In the genomic region with DNA sequence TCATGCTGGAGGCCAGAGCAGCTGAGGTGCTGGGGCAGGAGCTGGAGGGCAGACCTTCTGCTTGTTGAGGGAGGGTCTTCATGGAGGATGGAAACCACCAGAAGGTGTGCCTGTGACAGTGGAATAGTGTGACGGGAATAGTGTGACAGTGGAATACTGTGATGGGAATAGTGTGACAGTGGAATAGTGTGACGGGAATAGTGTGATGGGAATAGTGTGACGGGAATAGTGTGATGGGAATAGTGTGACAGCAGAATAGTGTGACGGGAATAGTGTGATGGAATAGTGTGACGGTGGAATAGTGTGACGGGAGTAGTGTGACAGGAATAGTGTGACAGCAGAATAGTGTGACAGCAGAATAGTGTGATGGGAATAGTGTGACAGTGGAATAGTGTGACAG, we compare ENCODE assay signal across 12 cellular contexts.
A peak's percentile ranks its signal among the peaks of the same experiment; 100 is the strongest.
DNase-seq lines count a peak whose midpoint lies in the region; ATAC-seq, FAIRE-seq and TF ChIP-seq lines count a peak whose summit lies in the region.
"Had no signal": no experiment of that assay in that cellular context is flagged by ENCODE, and none has a peak within 500 bp of the region (broad histone marks: within the 10 kb centered on the region; RNA-seq: fewer than 3 reads in every experiment).

No MANE protein-coding gene starts in this region.

- ATAC-seq in lung (ENCODE audit: insufficient read depth, low FRiP score) (peak; percentile 55), GM18511 (IDR thresholded peaks at IDR 0.05; ENCODE audit: unreplicated experiment) (no peak)
- ATAC-seq: Panc1 had no signal

- WGBS in lung, 2 donors, result 66 to 68% methylated on average over 6 of the region's 6 CpGs
- WGBS in endodermal cell (ENCODE audit: insufficient coverage in 1 of 2, insufficient read length in 1 of 2), 2 experiments, result 52 to 56% methylated on average over 6 of the region's 6 CpGs

- TF ChIP-seq CTCF in lung (IDR thresholded peaks at IDR 0.05; ENCODE audit: control extremely low read depth, extremely low read depth) (no peak), endodermal cell (conservative IDR thresholded peaks at IDR 0.05) (no peak)

- H3K9me3 Mint-ChIP-seq in endodermal cell, result peaks cover 3% of the 10 kb centered on the region

- H3K9ac ChIP-seq in endodermal cell (ENCODE audit: extremely low read depth, low read length, poor library complexity, severe bottlenecking), result no peak overlapping the region

- H3K27me3 ChIP-seq in lung (ENCODE audit: control insufficient read depth, insufficient read depth) (no peaks in the 10 kb centered on the region), endodermal cell (ENCODE audit: control insufficient read depth, insufficient read depth, low read length, poor library complexity, severe bottlenecking) (peaks cover 43% of the 10 kb centered on the region)

- FAIRE-seq in H54 (lab: Jason Lieb, UNC), result peak; percentile 95

- no peak overlapping the region for H3K4me3 Mint-ChIP-seq in endodermal cell
- H3K4me3 Mint-ChIP-seq: activated T-helper 1 cell treated with anti-CD3 and anti-CD28 coated beads, Interleukin-12 subunit alpha, Interleukin-12 subunit beta, Interleukin-2, Interleukin-4 antibody, amounts not matched to agents 30 ng/mL and 10 ng/mL and 1 ng/mL, durations not matched to agents 14 hours and 24 hours and 36 hours had no signal

- peaks cover 54% of the 10 kb centered on the region for H3K27me3 Mint-ChIP-seq in endodermal cell (ENCODE audit: insufficient read depth)

- H3K4me3 ChIP-seq in lung, result no peak overlapping the region
- no peak overlapping the region for H3K4me3 ChIP-seq in endodermal cell (ENCODE audit: low read length)

- H3K36me3 Mint-ChIP-seq in endodermal cell (ENCODE audit: low read depth), result no peaks in the 10 kb centered on the region

- H3K27ac Mint-ChIP-seq in endodermal cell, result no peak overlapping the region
- H3K27ac Mint-ChIP-seq: activated T-helper 1 cell treated with anti-CD3 and anti-CD28 coated beads, Interleukin-12 subunit alpha, Interleukin-12 subunit beta, Interleukin-2, Interleukin-4 antibody, amounts not matched to agents 30 ng/mL and 10 ng/mL and 1 ng/mL, durations not matched to agents 14 hours and 24 hours and 36 hours had no signal

- H3K4me1 ChIP-seq in lung (ENCODE audit: control insufficient read depth in 2 of 2, insufficient read depth in 2 of 2, low read length in 2 of 2), result no peaks in the 10 kb centered on the region
- no peaks in the 10 kb centered on the region for H3K4me1 ChIP-seq in endodermal cell (ENCODE audit: control insufficient read depth, insufficient read depth, low read length)

- DNase-seq in A172 (ENCODE audit: low spot score), result peak; percentile 14
- DNase-seq in H54 (ENCODE audit: insufficient read length, low spot score), result no peak
- DNase-seq in cerebellar cortex (ENCODE audit: low spot score), result peak; percentile 14
- DNase-seq in lung (ENCODE audit: low spot score), result no peak
- DNase-seq in NOMO-1 (lab: John Stamatoyannopoulos, UW; ENCODE audit: unreplicated experiment in 2 of 2), result no peak
- no peak for DNase-seq in NCI-H510A treated with DMSO at 0.1 percent for 48 hours (lab: John Stamatoyannopoulos, UW)
- DNase-seq in endodermal cell, result no peak
- DNase-seq: stimulated activated CD8-positive, alpha-beta memory T cell treated with anti-CD3 and anti-CD28 coated beads, Interleukin-4, amount 100 ng/mL, for 48 hours had no signal

- no peaks in the 10 kb centered on the region for H3K4me1 Mint-ChIP-seq in endodermal cell

- H3K9me3 ChIP-seq in lung (ENCODE audit: control insufficient read depth in 2 of 2, insufficient read depth in 1 of 2, low read length in 1 of 2) (peaks cover 0 to 10% of the 10 kb centered on the region in 2 donors), endodermal cell (ENCODE audit: control insufficient read depth, low read length) (no peaks in the 10 kb centered on the region)

- H3K27ac ChIP-seq in lung (ENCODE audit: low read depth in 1 of 2, low read length in 1 of 2) (no peak overlapping the region), endodermal cell (ENCODE audit: low read depth, low read length) (no peak overlapping the region)
- H3K27ac ChIP-seq: VCaP had no signal

- TF ChIP-seq POLR2A in H54 (IDR thresholded peaks at IDR 0.05; ENCODE audit: low read depth, low read length), result no peak; the same call in 1 of the 2 replicates

- H3K36me3 ChIP-seq in lung (ENCODE audit: control insufficient read depth in 2 of 2, insufficient read depth in 2 of 2, low read length in 2 of 2) (no peaks in the 10 kb centered on the region), endodermal cell (ENCODE audit: control insufficient read depth, insufficient read depth, low read length) (no peaks in the 10 kb centered on the region)

Comparison
In these comparisons a context has a peak if more than half of its experiments do, and no peak if none do; other contexts are left out.
1. DNase-seq: peak in A172 (single experiment) and cerebellar cortex (single experiment); none in H54 (single experiment), lung (single experiment), NOMO-1 (0 of 2), NCI-H510A treated with DMSO at 0.1 percent for 48 hours (single experiment) and endodermal cell (single experiment).